17 cellular contexts compared by ENCODE assay signal in the genomic region with DNA sequence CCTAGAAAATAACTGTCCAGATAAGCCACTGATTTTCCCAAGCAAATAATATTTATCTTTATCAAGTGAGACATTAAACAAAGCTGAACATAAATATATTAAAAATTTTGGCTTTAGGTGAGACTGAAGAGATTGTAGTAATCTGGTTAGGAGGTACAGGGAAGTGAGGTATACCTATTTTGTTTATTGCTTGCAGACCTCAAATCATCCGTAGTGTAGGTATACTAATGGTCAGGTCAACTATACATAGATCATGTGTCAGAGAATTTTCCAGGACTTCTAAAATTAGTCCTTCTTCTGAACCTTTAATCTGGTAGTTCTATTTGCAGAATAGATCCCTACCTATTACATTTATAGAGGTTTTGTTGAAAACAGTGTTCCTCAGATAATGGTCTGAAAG. TPM values are rescaled to one million over a fixed set of nuclear protein-coding genes. Genes with fewer than 3 reads are reported as not detected.
DNase-seq lines count a peak whose midpoint lies in the region; ATAC-seq and TF ChIP-seq lines count a peak whose summit lies in the region.
"Had no signal": no experiment of that assay in that cellular context is flagged by ENCODE, and none has a peak within 500 bp of the region (broad histone marks: within the 10 kb centered on the region; RNA-seq: fewer than 3 reads in every experiment).

No MANE protein-coding gene starts in this region.

- ATAC-seq in GM18870 (IDR thresholded peaks at IDR 0.05; ENCODE audit: unreplicated experiment) (peak; percentile 20), GM21381 (IDR thresholded peaks at IDR 0.05; ENCODE audit: unreplicated experiment) (peak; percentile 16), HG02885 (IDR thresholded peaks at IDR 0.05; ENCODE audit: poor library complexity, unreplicated experiment) (peak; percentile 27)
- ATAC-seq: GM23338 had no signal

- no peak overlapping the region for H3K14ac ChIP-seq in H9 (ENCODE audit: insufficient read depth, low read length)

- no peak overlapping the region for H4K5ac ChIP-seq in H9 (ENCODE audit: insufficient read length, low read depth, low read length)

- no peak overlapping the region for H3K56ac ChIP-seq in H9 (ENCODE audit: insufficient read length, low read depth, low read length)

- no peaks in the 10 kb centered on the region for H3K4me1 ChIP-seq in H9 (ENCODE audit: insufficient read depth, low read length)
- H3K4me1 ChIP-seq: SJCRH30 had no signal

- H2AK5ac ChIP-seq in H9 (ENCODE audit: insufficient read length, low read length): no peak overlapping the region

- H3K9me3 Mint-ChIP-seq in activated T-helper 1 cell treated with anti-CD3 and anti-CD28 coated beads, Interleukin-12 subunit alpha, Interleukin-12 subunit beta, Interleukin-2, Interleukin-4 antibody, amounts not matched to agents 30 ng/mL and 10 ng/mL and 1 ng/mL, durations not matched to agents 14 hours and 24 hours and 36 hours: peaks cover 25% of the 10 kb centered on the region
- H3K9me3 Mint-ChIP-seq in H9: peaks cover 2 to 5% of the 10 kb centered on the region in 2 experiments; a peak in 3 of 5 replicates
- H3K9me3 Mint-ChIP-seq: central memory CD8-positive, alpha-beta T cell had no signal

- no peak overlapping the region for H4K8ac ChIP-seq in H9 (replicated peaks; ENCODE audit: insufficient read length, low read depth, low read length)

- H3K27ac ChIP-seq in H9 (ENCODE audit: insufficient read length, low read depth, low read length): no peak overlapping the region
- H3K27ac ChIP-seq: SJCRH30 had no signal

- H3K4me1 Mint-ChIP-seq in activated T-helper 1 cell treated with anti-CD3 and anti-CD28 coated beads, Interleukin-12 subunit alpha, Interleukin-12 subunit beta, Interleukin-2, Interleukin-4 antibody, amounts not matched to agents 30 ng/mL and 10 ng/mL and 1 ng/mL, durations not matched to agents 14 hours and 24 hours and 36 hours (ENCODE audit: low read depth): peaks cover 79% of the 10 kb centered on the region
- H3K4me1 Mint-ChIP-seq in H9: peaks cover 8 to 10% of the 10 kb centered on the region in 2 experiments; a peak in 3 of 4 replicates
- H3K4me1 Mint-ChIP-seq: mesothelial cell of epicardium had no signal

- peaks cover 81% of the 10 kb centered on the region for H3K36me3 Mint-ChIP-seq in activated T-helper 1 cell treated with anti-CD3 and anti-CD28 coated beads, Interleukin-12 subunit alpha, Interleukin-12 subunit beta, Interleukin-2, Interleukin-4 antibody, amounts not matched to agents 30 ng/mL and 10 ng/mL and 1 ng/mL, durations not matched to agents 14 hours and 24 hours and 36 hours (ENCODE audit: low read depth)
- no peaks in the 10 kb centered on the region; a peak in 1 of 7 replicates for H3K36me3 Mint-ChIP-seq in H9 (ENCODE audit: insufficient read depth in 1 of 3, low read depth in 3 of 3)
- H3K36me3 Mint-ChIP-seq: mesothelial cell of epicardium had no signal

- no peak overlapping the region for H3K4me3 Mint-ChIP-seq in activated T-helper 1 cell treated with anti-CD3 and anti-CD28 coated beads, Interleukin-12 subunit alpha, Interleukin-12 subunit beta, Interleukin-2, Interleukin-4 antibody, amounts not matched to agents 30 ng/mL and 10 ng/mL and 1 ng/mL, durations not matched to agents 14 hours and 24 hours and 36 hours
- H3K4me3 Mint-ChIP-seq in H9: no peak overlapping the region
- H3K4me3 Mint-ChIP-seq: activated naive CD8-positive, alpha-beta T cell treated with anti-CD3 and anti-CD28 coated beads, Interleukin-2, amount 10 ng/mL, durations not matched to agents 7 days and 5 days; CD4-positive, CD25-positive, alpha-beta regulatory T cell; central memory CD8-positive, alpha-beta T cell; GM23338; mesothelial cell of epicardium had no signal

- no peak for TF ChIP-seq CTCF in H9 (conservative IDR thresholded peaks at IDR 0.05)

- H3K9ac ChIP-seq in H9 (ENCODE audit: extremely low read depth, insufficient read length, low read length): no peak overlapping the region

- H3K4ac ChIP-seq in H9 (ENCODE audit: low read depth, low read length): no peak overlapping the region

- no peak overlapping the region for H3K4me2 ChIP-seq in H9 (ENCODE audit: insufficient read depth, insufficient read length, low read length)
- H3K4me2 ChIP-seq: GM23338 had no signal

- H4K91ac ChIP-seq in H9 (ENCODE audit: insufficient read length, low read depth, low read length): no peak overlapping the region

- no peak overlapping the region for H2BK15ac ChIP-seq in H9 (ENCODE audit: low read depth, low read length)

- H3K18ac ChIP-seq in H9 (ENCODE audit: insufficient read length, low read depth, low read length): no peak overlapping the region

- intact Hi-C loops in activated T-helper 1 cell treated with anti-CD3 and anti-CD28 coated beads, Interleukin-12 subunit alpha, Interleukin-12 subunit beta, Interleukin-2, Interleukin-4 antibody, amounts not matched to agents 30 ng/mL and 10 ng/mL and 1 ng/mL, durations not matched to agents 14 hours and 24 hours and 36 hours (cut with micrococcal nuclease): loop anchor here (1.0 to 5.0 kb wide), 4 partner anchors 13 to 180 kb away; no protein-coding TSS in a partner anchor

- no peak for DNase-seq in activated T-helper 1 cell treated with anti-CD3 and anti-CD28 coated beads, Interleukin-12 subunit alpha, Interleukin-12 subunit beta, Interleukin-2, Interleukin-4 antibody, amounts not matched to agents 30 ng/mL and 10 ng/mL and 1 ng/mL, durations not matched to agents 14 hours and 24 hours and 36 hours (ENCODE audit: low spot score)
- DNase-seq in GM19238 (ENCODE audit: insufficient read length, low spot score) (no peak), cerebellar nuclear complex (lab: John Stamatoyannopoulos, UW) (no peak), H9 (no peak)
- DNase-seq: activated naive CD8-positive, alpha-beta T cell treated with anti-CD3 and anti-CD28 coated beads, Interleukin-2, amount 10 ng/mL, durations not matched to agents 7 days and 5 days; CD4-positive, CD25-positive, alpha-beta regulatory T cell; EL; NCI-H1048; NCI-H2171 treated with DMSO at 0.1 percent for 48 hours; SJCRH30; stimulated activated naive CD8-positive, alpha-beta T cell treated with anti-CD3 and anti-CD28 coated beads, Interleukin-15, Interleukin-2, amounts not matched to agents 100 U/mL and 50 U/mL, for 24 hours had no signal

- no peaks in the 10 kb centered on the region for H3K27me3 Mint-ChIP-seq in activated T-helper 1 cell treated with anti-CD3 and anti-CD28 coated beads, Interleukin-12 subunit alpha, Interleukin-12 subunit beta, Interleukin-2, Interleukin-4 antibody, amounts not matched to agents 30 ng/mL and 10 ng/mL and 1 ng/mL, durations not matched to agents 14 hours and 24 hours and 36 hours (ENCODE audit: insufficient read depth)
- H3K27me3 Mint-ChIP-seq in H9 (ENCODE audit: low read depth): no peaks in the 10 kb centered on the region
- H3K27me3 Mint-ChIP-seq: activated naive CD8-positive, alpha-beta T cell treated with anti-CD3 and anti-CD28 coated beads, Interleukin-2, amount 10 ng/mL, durations not matched to agents 7 days and 5 days; CD4-positive, CD25-positive, alpha-beta regulatory T cell; central memory CD8-positive, alpha-beta T cell had no signal

- no peaks in the 10 kb centered on the region for H3K9me3 ChIP-seq in H9 (ENCODE audit: control insufficient read depth, low read depth, low read length)
- H3K9me3 ChIP-seq: SJCRH30 had no signal

- H2BK120ac ChIP-seq in H9 (ENCODE audit: low read depth, low read length, poor library complexity, severe bottlenecking): no peak overlapping the region

- H3K27ac Mint-ChIP-seq in activated T-helper 1 cell treated with anti-CD3 and anti-CD28 coated beads, Interleukin-12 subunit alpha, Interleukin-12 subunit beta, Interleukin-2, Interleukin-4 antibody, amounts not matched to agents 30 ng/mL and 10 ng/mL and 1 ng/mL, durations not matched to agents 14 hours and 24 hours and 36 hours: peak overlapping the region; percentile 77
- H3K27ac Mint-ChIP-seq in H9: no peak overlapping the region
- H3K27ac Mint-ChIP-seq: activated naive CD8-positive, alpha-beta T cell treated with anti-CD3 and anti-CD28 coated beads, Interleukin-2, amount 10 ng/mL, durations not matched to agents 7 days and 5 days; CD4-positive, CD25-positive, alpha-beta regulatory T cell; GM23338; mesothelial cell of epicardium had no signal

- H3K23ac ChIP-seq in H9 (ENCODE audit: insufficient read length, low read depth, low read length): no peak overlapping the region

- no peak overlapping the region for H2BK12ac ChIP-seq in H9 (ENCODE audit: insufficient read length, low read depth, low read length)

- no peaks in the 10 kb centered on the region for H3K79me1 ChIP-seq in H9 (ENCODE audit: insufficient read depth, low read depth, low read length, poor library complexity, severe bottlenecking)

- no CpG with 5 or more reads among the region's 1 CpG for WGBS in H9 (ENCODE audit: extremely low coverage, insufficient read length, low lambda C conversion rate)

- no peak overlapping the region for H2AFZ ChIP-seq in H9 (ENCODE audit: low read length)
- H2AFZ ChIP-seq: GM23338 had no signal

- no peaks in the 10 kb centered on the region for H3K79me2 ChIP-seq in H9 (ENCODE audit: insufficient read depth, low read length)

- no peak overlapping the region for H3T11ph ChIP-seq in H9 (ENCODE audit: low read length)

- H2BK20ac ChIP-seq in H9 (ENCODE audit: low read depth, low read length, poor library complexity, severe bottlenecking): no peak overlapping the region

- no peaks in the 10 kb centered on the region for H3K27me3 ChIP-seq in H9 (ENCODE audit: insufficient read depth, low read length)

- no peaks in the 10 kb centered on the region for H3K23me2 ChIP-seq in H9 (ENCODE audit: insufficient read length, low read depth, low read length, poor library complexity, severe bottlenecking)

- H4K20me1 ChIP-seq in H9 (ENCODE audit: control insufficient read depth, insufficient read depth, insufficient read length): no peaks in the 10 kb centered on the region

- H2BK5ac ChIP-seq in H9 (ENCODE audit: insufficient read length, low read length): no peak overlapping the region

RNA-seq across cellular contexts. Expression of a gene that starts 41.5 kb away (rescaled TPM):
- 235 and 243 TPM in 2 replicates for total RNA-seq in activated T-helper 1 cell treated with anti-CD3 and anti-CD28 coated beads, Interleukin-12 subunit alpha, Interleukin-12 subunit beta, Interleukin-2, Interleukin-4 antibody, amounts not matched to agents 30 ng/mL and 10 ng/mL and 1 ng/mL, durations not matched to agents 14 hours and 24 hours and 36 hours
- 0.31 and 0.70 TPM in 2 replicates for total RNA-seq in H9 (2021)

RNA-seq across cellular contexts. Expression of a gene that starts 47.3 kb away (rescaled TPM):
- total RNA-seq in activated T-helper 1 cell treated with anti-CD3 and anti-CD28 coated beads, Interleukin-12 subunit alpha, Interleukin-12 subunit beta, Interleukin-2, Interleukin-4 antibody, amounts not matched to agents 30 ng/mL and 10 ng/mL and 1 ng/mL, durations not matched to agents 14 hours and 24 hours and 36 hours: 141 and 142 TPM in 2 replicates
- 2.9 and 3.7 TPM in 2 replicates for total RNA-seq in H9 (2021)

RNA-seq across cellular contexts. Expression of a gene that starts 59.9 kb away (rescaled TPM):
- 57.4 and 57.8 TPM in 2 replicates for total RNA-seq in activated T-helper 1 cell treated with anti-CD3 and anti-CD28 coated beads, Interleukin-12 subunit alpha, Interleukin-12 subunit beta, Interleukin-2, Interleukin-4 antibody, amounts not matched to agents 30 ng/mL and 10 ng/mL and 1 ng/mL, durations not matched to agents 14 hours and 24 hours and 36 hours
- 1.3 and 1.9 TPM in 2 replicates for total RNA-seq in H9 (2021)

Comparison
In these comparisons a context has a peak if more than half of its experiments do, and no peak if none do; other contexts are left out.
1. RNA of a gene that starts 41.5 kb away (total RNA-seq): 235 to 243 TPM in activated T-helper 1 cell treated with anti-CD3 and anti-CD28 coated beads, Interleukin-12 subunit alpha, Interleukin-12 subunit beta, Interleukin-2, Interleukin-4 antibody, amounts not matched to agents 30 ng/mL and 10 ng/mL and 1 ng/mL, durations not matched to agents 14 hours and 24 hours and 36 hours; 0.31 to 0.70 TPM in H9; every median in the first group is over 100 times any median in the second.
2. RNA of a gene that starts 47.3 kb away (total RNA-seq): 141 to 142 TPM in activated T-helper 1 cell treated with anti-CD3 and anti-CD28 coated beads, Interleukin-12 subunit alpha, Interleukin-12 subunit beta, Interleukin-2, Interleukin-4 antibody, amounts not matched to agents 30 ng/mL and 10 ng/mL and 1 ng/mL, durations not matched to agents 14 hours and 24 hours and 36 hours; 2.9 to 3.7 TPM in H9; every median in the first group is over 10 times any median in the second.
3. RNA of a gene that starts 59.9 kb away (total RNA-seq): 57.4 to 57.8 TPM in activated T-helper 1 cell treated with anti-CD3 and anti-CD28 coated beads, Interleukin-12 subunit alpha, Interleukin-12 subunit beta, Interleukin-2, Interleukin-4 antibody, amounts not matched to agents 30 ng/mL and 10 ng/mL and 1 ng/mL, durations not matched to agents 14 hours and 24 hours and 36 hours; 1.3 to 1.9 TPM in H9; every median in the first group is over 10 times any median in the second.
4. Peak in every context shown above with its lines, with median percentiles within 50 percentile points of each other: ATAC-seq.